22 cellular contexts compared by ENCODE assay signal in genomic region chr4:76204936-76205335, GRCh38. TPM values are rescaled to one million over a fixed set of nuclear protein-coding genes. Genes with fewer than 3 reads are reported as not detected.
"Had no signal": no experiment of that assay in that cellular context is flagged by ENCODE, and none has a peak within 500 bp of the region (broad histone marks: within the 10 kb centered on the region; RNA-seq: fewer than 3 reads in every experiment).

No MANE protein-coding gene starts in this region.

- DNase-seq: activated CD4-positive, alpha-beta T cell treated with anti-CD3 and anti-CD28 coated beads for 4 hours; activated CD4-positive, alpha-beta T cell treated with anti-CD3 and anti-CD28 coated beads, Interleukin-2, amount 50 U/mL, for 48 hours; activated CD4-positive, CD25-positive, alpha-beta regulatory T cell; activated CD8-positive, alpha-beta memory T cell treated with anti-CD3 and anti-CD28 coated beads, Interleukin-2, amount 50 U/mL, for 48 hours; activated naive CD4-positive, alpha-beta T cell treated with anti-CD3 and anti-CD28 coated beads for 36 hours; activated naive CD8-positive, alpha-beta T cell treated with anti-CD3 and anti-CD28 coated beads, Interleukin-2, amount 10 ng/mL, durations not matched to agents 7 days and 5 days; activated T-cell treated with anti-CD3 and anti-CD28 coated beads, Interleukin-2, amount 50 U/mL, for 48 hours; amniotic stem cell; cortex of kidney; kidney; lower lobe of right lung; naive B cell; right cardiac atrium; stimulated activated CD4-positive, alpha-beta T cell treated with anti-CD3 and anti-CD28 coated beads, Interleukin-2, amount 100 ng/mL, for 24 hours; T-helper 1 cell; T-helper 9 cell; upper lobe of left lung had no signal

- H3K9ac ChIP-seq: neural progenitor cell had no signal

- H3K36me3 ChIP-seq: lower lobe of right lung, neural progenitor cell, prostate gland, thoracic aorta, upper lobe of left lung had no signal

- H2AFZ ChIP-seq: neural progenitor cell had no signal

- H3K4me3 ChIP-seq: lower lobe of right lung, neural progenitor cell, prostate gland, skin epidermis, thoracic aorta, upper lobe of left lung had no signal

- H3K9me3 ChIP-seq: lower lobe of right lung, prostate gland, thoracic aorta, upper lobe of left lung had no signal

- H3K4me2 ChIP-seq: neural progenitor cell had no signal

- H3K27ac ChIP-seq: neural progenitor cell had no signal

- H3K27me3 ChIP-seq: neural progenitor cell, upper lobe of left lung had no signal

RNA-seq across cellular contexts. Expression of gene FAM47E, which starts 46.6 kb away (rescaled TPM):
- total RNA-seq: activated CD8-positive, alpha-beta memory T cell treated with anti-CD3 and anti-CD28 coated beads for 36 hours; activated naive CD4-positive, alpha-beta T cell treated with anti-CD3 and anti-CD28 coated beads for 36 hours had no signal
